ENCODE assay signal across 1 cellular context in genomic region chr3:168095611-168096209, GRCh38.
A peak's percentile ranks its signal among the peaks of the same experiment; 100 is the strongest.
TF ChIP-seq lines count a peak whose summit lies in the region.

GOLIM4 (minus strand) TSS chr3:168095924; CDS start chr3:168095285, 639 bp downstream.

TF ChIP-seq in HepG2, 621 proteins besides CTCF, POLR2A, EP300 and RAD21 (continued from another document and continues in another):
- no peak for TF ChIP-seq ZNF276 (CRISPR knock-in tag; IDR thresholded peaks at IDR 0.05; ENCODE audit: low read depth)
- no peak for TF ChIP-seq ZNF251 (CRISPR knock-in tag; IDR thresholded peaks at IDR 0.05)
- TF ChIP-seq MEIS1 (CRISPR knock-in tag; IDR thresholded peaks at IDR 0.05; ENCODE audit: borderline replicate concordance) = no peak
- TF ChIP-seq TAF1 (CRISPR knock-in tag; IDR thresholded peaks at IDR 0.05) = peak; percentile 51; the same call in 1 of the 2 replicates
- TF ChIP-seq U2AF1 (optimal IDR thresholded peaks at IDR 0.05; ENCODE audit: low read depth, low read length) = no peak
- peak; percentile 92; the same call in 1 of the 2 replicates for TF ChIP-seq ZBTB34 (CRISPR knock-in tag; IDR thresholded peaks at IDR 0.05)
- TF ChIP-seq KDM4B (CRISPR knock-in tag; IDR thresholded peaks at IDR 0.05) = no peak
- no peak for TF ChIP-seq ZNF512 (CRISPR knock-in tag; IDR thresholded peaks at IDR 0.05)
- no peak for TF ChIP-seq ZNF34 (CRISPR knock-in tag; IDR thresholded peaks at IDR 0.05; ENCODE audit: borderline replicate concordance)
- no peak for TF ChIP-seq EHMT2 (IDR thresholded peaks at IDR 0.05; ENCODE audit: borderline replicate concordance, low read depth, low read length)
- no peak for TF ChIP-seq CHD4 (IDR thresholded peaks at IDR 0.05; ENCODE audit: borderline replicate concordance, low read length)
- peak; percentile 66 for TF ChIP-seq ZNF574 (CRISPR knock-in tag; IDR thresholded peaks at IDR 0.05)
- TF ChIP-seq PLSCR1 (CRISPR knock-in tag; IDR thresholded peaks at IDR 0.05; ENCODE audit: borderline replicate concordance) = 0 out of 2 replicates have a peak, but pooled peaks have one; percentile 80
- no peak for TF ChIP-seq USF2 (IDR thresholded peaks at IDR 0.05; ENCODE audit: low read depth, low read length)
- TF ChIP-seq USF2 (CRISPR knock-in tag; IDR thresholded peaks at IDR 0.05; ENCODE audit: borderline replicate concordance) = no peak
- TF ChIP-seq ZKSCAN5 (CRISPR knock-in tag; IDR thresholded peaks at IDR 0.05) = no peak
- TF ChIP-seq MBD4 (IDR thresholded peaks at IDR 0.05; ENCODE audit: borderline replicate concordance, low read length) = no peak
- no peak for TF ChIP-seq HINFP (CRISPR knock-in tag; IDR thresholded peaks at IDR 0.05; ENCODE audit: low read depth)
- TF ChIP-seq TCF12 (IDR thresholded peaks at IDR 0.05) = no peak
- TF ChIP-seq TCF12 (CRISPR knock-in tag; IDR thresholded peaks at IDR 0.05) = no peak
- no peak for TF ChIP-seq ZNF800 (CRISPR knock-in tag; IDR thresholded peaks at IDR 0.05)
- peak; percentile 85 for TF ChIP-seq ARNTL (CRISPR knock-in tag; IDR thresholded peaks at IDR 0.05)
- peak; percentile 76 for TF ChIP-seq YEATS2 (CRISPR knock-in tag; IDR thresholded peaks at IDR 0.05; ENCODE audit: borderline replicate concordance)
- TF ChIP-seq ASH2L (IDR thresholded peaks at IDR 0.05; ENCODE audit: insufficient read length, low read depth, low read length) = peak; percentile 67
- TF ChIP-seq TIGD3 (CRISPR knock-in tag; IDR thresholded peaks at IDR 0.05; ENCODE audit: borderline replicate concordance) = no peak
- peak; percentile 91 for TF ChIP-seq IRF9 (CRISPR knock-in tag; IDR thresholded peaks at IDR 0.05; ENCODE audit: borderline replicate concordance)
- no peak for TF ChIP-seq SYNCRIP (IDR thresholded peaks at IDR 0.05; ENCODE audit: insufficient read depth, low read depth, low read length)
- peak; percentile 98 for TF ChIP-seq MXD4 (CRISPR knock-in tag; IDR thresholded peaks at IDR 0.05)
- no peak for TF ChIP-seq GLMP (CRISPR knock-in tag; IDR thresholded peaks at IDR 0.05; ENCODE audit: borderline replicate concordance)
- TF ChIP-seq ZNF839 (CRISPR knock-in tag; IDR thresholded peaks at IDR 0.05; ENCODE audit: borderline replicate concordance) = no peak
- TF ChIP-seq ZNF3 (CRISPR knock-in tag; IDR thresholded peaks at IDR 0.05) = no peak
- TF ChIP-seq HMG20A (CRISPR knock-in tag; IDR thresholded peaks at IDR 0.05; ENCODE audit: borderline replicate concordance) = no peak
- peak; percentile 53; the same call in 1 of the 2 replicates for TF ChIP-seq ZNF335 (CRISPR knock-in tag; IDR thresholded peaks at IDR 0.05)
- TF ChIP-seq JUN (CRISPR knock-in tag; IDR thresholded peaks at IDR 0.05) = no peak
- peak; percentile 86; the same call in 1 of the 2 replicates for TF ChIP-seq SNAPC5 (CRISPR knock-in tag; IDR thresholded peaks at IDR 0.05; ENCODE audit: borderline replicate concordance)
- peak; percentile 72; the same call in 1 of the 2 replicates for TF ChIP-seq POGZ (CRISPR knock-in tag; IDR thresholded peaks at IDR 0.05)
- peak; percentile 81; the same call in 1 of the 2 replicates for TF ChIP-seq MEF2D (CRISPR knock-in tag; IDR thresholded peaks at IDR 0.05)
- TF ChIP-seq GABPB1 (CRISPR knock-in tag; IDR thresholded peaks at IDR 0.05) = peak; percentile 91
